33 cellular contexts compared by ENCODE assay signal in the genomic region with DNA sequence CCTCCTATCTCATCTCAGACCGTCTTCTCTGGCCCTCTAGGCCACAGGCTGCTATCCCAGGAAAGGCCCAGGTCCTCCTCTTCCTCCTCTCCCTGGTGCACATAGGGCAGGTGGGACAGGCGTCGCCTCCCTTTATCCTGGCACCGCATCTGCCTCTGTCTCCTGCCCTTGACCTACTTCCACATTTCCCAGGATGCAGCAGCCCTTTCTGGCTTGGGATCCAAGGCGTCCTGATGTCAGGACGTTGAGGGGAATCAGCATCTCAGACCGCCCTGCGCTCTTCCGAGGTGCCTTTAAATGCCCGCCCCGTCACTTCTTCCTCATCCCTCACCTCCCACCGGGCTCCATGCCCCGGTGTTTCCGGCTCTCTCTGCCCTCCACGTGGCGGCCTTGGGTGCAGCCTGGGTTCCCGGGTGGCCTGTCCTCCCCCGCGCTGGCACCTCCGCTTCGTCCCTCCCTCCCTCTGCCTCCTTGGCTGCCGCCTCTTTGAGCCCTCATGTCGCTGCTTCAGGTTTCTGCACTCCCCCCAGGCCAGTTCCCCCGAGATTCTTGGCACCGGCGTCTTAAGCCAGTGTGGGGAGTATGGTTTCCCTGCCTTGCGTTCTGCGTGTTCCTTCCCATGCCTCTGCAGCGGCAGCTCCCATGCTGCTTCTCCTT.
A peak's percentile ranks its signal among the peaks of the same experiment; 100 is the strongest.
DNase-seq lines count a peak whose midpoint lies in the region; ATAC-seq, FAIRE-seq and TF ChIP-seq lines count a peak whose summit lies in the region.
"Had no signal": no experiment of that assay in that cellular context is flagged by ENCODE, and none has a peak within 500 bp of the region (broad histone marks: within the 10 kb centered on the region; RNA-seq: fewer than 3 reads in every experiment).

No MANE protein-coding gene starts in this region.

- H3K27ac Mint-ChIP-seq in T-helper 17 cell, result peak overlapping the region; percentile 45
- no peak overlapping the region for H3K27ac Mint-ChIP-seq in naive thymus-derived CD4-positive, alpha-beta T cell
- H3K27ac Mint-ChIP-seq: activated CD4-positive, alpha-beta T cell treated with anti-CD3 and anti-CD28 coated beads, Interleukin-2, amount 10 ng/mL, durations not matched to agents 7 days and 5 days; activated CD8-positive, alpha-beta memory T cell treated with anti-CD3 and anti-CD28 coated beads, Interleukin-2, amount 10 ng/mL, durations not matched to agents 7 days and 5 days; activated naive CD4-positive, alpha-beta T cell treated with anti-CD3 and anti-CD28 coated beads, Interleukin-2, amount 10 ng/mL, durations not matched to agents 7 days and 5 days; activated T-helper 1 cell treated with anti-CD3 and anti-CD28 coated beads, Interleukin-12 subunit alpha, Interleukin-12 subunit beta, Interleukin-2, Interleukin-4 antibody, amounts not matched to agents 30 ng/mL and 10 ng/mL and 1 ng/mL, durations not matched to agents 14 hours and 24 hours and 36 hours; immature natural killer cell; naive thymus-derived CD8-positive, alpha-beta T cell; stimulated activated naive CD8-positive, alpha-beta T cell treated with anti-CD3 and anti-CD28 coated beads, Interleukin-15, Interleukin-2, amounts not matched to agents 100 ng/mL and 50 ng/mL, for 24 hours had no signal

- no peaks in the 10 kb centered on the region for H3K27me3 Mint-ChIP-seq in T-helper 17 cell
- no peaks in the 10 kb centered on the region for H3K27me3 Mint-ChIP-seq in naive thymus-derived CD4-positive, alpha-beta T cell
- H3K27me3 Mint-ChIP-seq: activated CD4-positive, alpha-beta T cell treated with anti-CD3 and anti-CD28 coated beads, Interleukin-2, amount 10 ng/mL, durations not matched to agents 7 days and 5 days; activated CD8-positive, alpha-beta memory T cell treated with anti-CD3 and anti-CD28 coated beads, Interleukin-2, amount 10 ng/mL, durations not matched to agents 7 days and 5 days; activated naive CD4-positive, alpha-beta T cell treated with anti-CD3 and anti-CD28 coated beads, Interleukin-2, amount 10 ng/mL, durations not matched to agents 7 days and 5 days; naive thymus-derived CD8-positive, alpha-beta T cell; stimulated activated naive CD8-positive, alpha-beta T cell treated with anti-CD3 and anti-CD28 coated beads, Interleukin-15, Interleukin-2, amounts not matched to agents 100 ng/mL and 50 ng/mL, for 24 hours had no signal

- no peak overlapping the region for H4K91ac ChIP-seq in H1 (replicated peaks; ENCODE audit: insufficient read length, low read length)

- peak; percentile 26 for DNase-seq in Ammon's horn (ENCODE audit: low spot score)
- no peak for DNase-seq in T-helper 17 cell
- DNase-seq in H1 (ENCODE audit: low read depth in 1 of 2, low spot score in 2 of 2), result no peak
- DNase-seq in pancreas, result peak in 2 of 6 donors; percentile 32 to 56
- DNase-seq in HT-29 (ENCODE audit: low spot score), result no peak
- DNase-seq in naive thymus-derived CD4-positive, alpha-beta T cell, result no peak
- DNase-seq: activated CD4-positive, alpha-beta T cell treated with anti-CD3 and anti-CD28 coated beads, Interleukin-2, amount 10 ng/mL, durations not matched to agents 7 days and 5 days; activated CD8-positive, alpha-beta memory T cell treated with anti-CD3 and anti-CD28 coated beads, Interleukin-2, amount 10 ng/mL, durations not matched to agents 7 days and 5 days; activated naive CD4-positive, alpha-beta T cell treated with anti-CD3 and anti-CD28 coated beads, Interleukin-2, amount 10 ng/mL, durations not matched to agents 7 days and 5 days; BE2C; COR-L47; effector memory CD4-positive, alpha-beta T cell; foreskin keratinocyte; immature natural killer cell; Karpas-422; left lung; MV-4-11; naive thymus-derived CD8-positive, alpha-beta T cell; NCI-H2227 treated with DMSO at 0.1 percent for 48 hours; NCI-H82; RPMI8226; T-helper 2 cell; transverse colon; WERI-Rb-1 had no signal

- H4K5ac ChIP-seq in H1 (ENCODE audit: insufficient read length, low read depth, low read length), result no peak overlapping the region

- peaks cover 0 to 5% of the 10 kb centered on the region in 2 experiments; a peak in 1 of 4 replicates for H3K79me2 ChIP-seq in H1 (ENCODE audit: control insufficient read depth in 1 of 2, insufficient read depth in 2 of 2, low read length in 2 of 2)

- no peak overlapping the region for H2BK15ac ChIP-seq in H1 (ENCODE audit: low read length)

- H2AK5ac ChIP-seq in H1 (ENCODE audit: low read depth, low read length), result no peak overlapping the region

- no peak for ATAC-seq in T-helper 17 cell
- ATAC-seq in pancreas, result peak; percentile 21 to 57 (median 30)
- ATAC-seq in SK-N-SH treated with all-trans-retinoic acid at 6 μM for 48 hours, result no peak
- no peak for ATAC-seq in HG02884 (IDR thresholded peaks at IDR 0.05; ENCODE audit: unreplicated experiment)
- ATAC-seq in naive thymus-derived CD4-positive, alpha-beta T cell, result no peak
- ATAC-seq: activated CD8-positive, alpha-beta memory T cell treated with anti-CD3 and anti-CD28 coated beads, Interleukin-2, amount 10 ng/mL, durations not matched to agents 7 days and 5 days; esophagus mucosa; foreskin keratinocyte; GM12878; left lung; naive thymus-derived CD8-positive, alpha-beta T cell had no signal

- H4K8ac ChIP-seq in H1 (ENCODE audit: extremely low read depth, insufficient read depth, low read length), result no peak overlapping the region; the same call in 1 of the 2 replicates

- no peak overlapping the region for H3K14ac ChIP-seq in H1 (ENCODE audit: insufficient read length)

- POLR2A ChIA-PET in H1 (lab: Charles Lee; ENCODE audit: partially characterized antibody), result no interaction called here
- POLR2A ChIA-PET in naive thymus-derived CD4-positive, alpha-beta T cell (lab: Charles Lee), result no interaction called here

- no peak overlapping the region for H3K56ac ChIP-seq in H1 (replicated peaks; ENCODE audit: insufficient read length, low read depth, low read length)

- H3K9me3 ChIP-seq in T-helper 17 cell (ENCODE audit: control insufficient read depth, low read length, poor library complexity, severe bottlenecking) (no peaks in the 10 kb centered on the region), H1 (ENCODE audit: insufficient read depth in 2 of 2, low read depth in 1 of 2, low read length in 1 of 2) (no peaks in the 10 kb centered on the region), pancreas (no peaks in the 10 kb centered on the region)
- H3K9me3 ChIP-seq in naive thymus-derived CD4-positive, alpha-beta T cell (ENCODE audit: control insufficient read depth in 2 of 3, low read length in 3 of 3), result no peaks in the 10 kb centered on the region
- H3K9me3 ChIP-seq: BE2C, left lung, transverse colon had no signal

- H3K18ac ChIP-seq in H1 (ENCODE audit: extremely low read depth, low read length), result no peak overlapping the region

- intact Hi-C loops in pancreas (cut with DNase I), result loop anchor here in 2 of 3 donors (10.0 kb wide), 2 partner anchors 220 to 550 kb away; no protein-coding TSS in a partner anchor
- intact Hi-C loops in naive thymus-derived CD4-positive, alpha-beta T cell (cut with micrococcal nuclease), result no loop called here

- no peak overlapping the region for H2BK20ac ChIP-seq in H1 (ENCODE audit: low read length)

- peaks cover 5% of the 10 kb centered on the region for H3K36me3 Mint-ChIP-seq in T-helper 17 cell (ENCODE audit: low read depth)
- peaks cover 0 to 10% (median 4%) of the 10 kb centered on the region in 5 donors for H3K36me3 Mint-ChIP-seq in naive thymus-derived CD4-positive, alpha-beta T cell
- H3K36me3 Mint-ChIP-seq: activated CD8-positive, alpha-beta memory T cell treated with anti-CD3 and anti-CD28 coated beads, Interleukin-2, amount 10 ng/mL, durations not matched to agents 7 days and 5 days had no signal

- CTCF ChIA-PET in H1 (lab: Charles Lee; ENCODE audit: partially characterized antibody), result interaction anchor here (0.9 to 6.0 kb wide), 7 partner anchors 9 to 226 kb away, joined by 3 to 68 read pairs (median 6); no protein-coding TSS in a partner anchor
- CTCF ChIA-PET in naive thymus-derived CD4-positive, alpha-beta T cell (lab: Charles Lee), result interaction anchor here (0.9 kb wide), 1 partner anchor 11 kb away, joined by 4 read pairs; no protein-coding TSS in a partner anchor

- no peak overlapping the region for H2BK12ac ChIP-seq in H1 (ENCODE audit: low read depth, low read length)

- H3K27ac ChIP-seq in H1 (ENCODE audit: low read depth, low read length), result peak overlapping the region; percentile 22; the same call in 1 of the 2 replicates
- no peak overlapping the region for H3K27ac ChIP-seq in pancreas
- no peak overlapping the region for H3K27ac ChIP-seq in naive thymus-derived CD4-positive, alpha-beta T cell (ENCODE audit: low read depth, low read length)
- H3K27ac ChIP-seq: foreskin keratinocyte, hepatocyte, left lung, transverse colon had no signal

- H3K4me1 ChIP-seq in H1 (replicated peaks in 1 of 4; ENCODE audit: control insufficient read depth in 3 of 4, insufficient read depth in 4 of 4, low read length in 3 of 4) (peaks cover 0 to 4% (median 0%) of the 10 kb centered on the region in 4 experiments; a peak in 1 of 7 replicates), pancreas (no peaks in the 10 kb centered on the region)
- H3K4me1 ChIP-seq in naive thymus-derived CD4-positive, alpha-beta T cell (ENCODE audit: control insufficient read depth in 2 of 2, insufficient read depth in 2 of 2, low read length in 2 of 2), result no peaks in the 10 kb centered on the region

- H3K4me2 ChIP-seq in H1 (ENCODE audit: insufficient read depth in 1 of 2, low read depth in 2 of 2, low read length in 2 of 2), result no peak overlapping the region
- H3K4me2 ChIP-seq: hepatocyte had no signal

- H3K4me3 Mint-ChIP-seq in T-helper 17 cell, result no peak overlapping the region
- no peak overlapping the region for H3K4me3 Mint-ChIP-seq in naive thymus-derived CD4-positive, alpha-beta T cell
- H3K4me3 Mint-ChIP-seq: activated CD4-positive, alpha-beta T cell treated with anti-CD3 and anti-CD28 coated beads, Interleukin-2, amount 10 ng/mL, durations not matched to agents 7 days and 5 days; activated CD8-positive, alpha-beta memory T cell treated with anti-CD3 and anti-CD28 coated beads, Interleukin-2, amount 10 ng/mL, durations not matched to agents 7 days and 5 days; activated naive CD4-positive, alpha-beta T cell treated with anti-CD3 and anti-CD28 coated beads, Interleukin-2, amount 10 ng/mL, durations not matched to agents 7 days and 5 days; activated T-helper 1 cell treated with anti-CD3 and anti-CD28 coated beads, Interleukin-12 subunit alpha, Interleukin-12 subunit beta, Interleukin-2, Interleukin-4 antibody, amounts not matched to agents 30 ng/mL and 10 ng/mL and 1 ng/mL, durations not matched to agents 14 hours and 24 hours and 36 hours; immature natural killer cell; naive thymus-derived CD8-positive, alpha-beta T cell; stimulated activated naive CD8-positive, alpha-beta T cell treated with anti-CD3 and anti-CD28 coated beads, Interleukin-15, Interleukin-2, amounts not matched to agents 100 ng/mL and 50 ng/mL, for 24 hours had no signal

- no peak overlapping the region for H3K9ac ChIP-seq in H1 (replicated peaks in 1 of 4; ENCODE audit: extremely low read depth in 1 of 4, low read depth in 3 of 4, low read length in 3 of 4)

- H2BK5ac ChIP-seq in H1 (ENCODE audit: low read depth, low read length), result no peak overlapping the region

- peaks cover 2 to 16% (median 9%) of the 10 kb centered on the region in 4 experiments; a peak in 6 of 8 replicates for H3K36me3 ChIP-seq in H1 (ENCODE audit: control insufficient read depth in 2 of 4, insufficient read depth in 4 of 4, low read length in 3 of 4)
- H3K36me3 ChIP-seq in pancreas, result peaks cover 3 to 6% (median 5%) of the 10 kb centered on the region in 3 donors
- H3K36me3 ChIP-seq in naive thymus-derived CD4-positive, alpha-beta T cell (ENCODE audit: control insufficient read depth in 2 of 3, insufficient read depth in 3 of 3, low read length in 3 of 3), result peaks cover 0 to 53% (median 9%) of the 10 kb centered on the region in 3 experiments

- H2AFZ ChIP-seq in H1 (ENCODE audit: low read length), result no peak overlapping the region
- H2AFZ ChIP-seq: hepatocyte had no signal

- H3K9me3 Mint-ChIP-seq in naive thymus-derived CD4-positive, alpha-beta T cell, result no peaks in the 10 kb centered on the region
- H3K9me3 Mint-ChIP-seq: activated CD4-positive, alpha-beta T cell treated with anti-CD3 and anti-CD28 coated beads, Interleukin-2, amount 10 ng/mL, durations not matched to agents 7 days and 5 days; activated naive CD4-positive, alpha-beta T cell treated with anti-CD3 and anti-CD28 coated beads, Interleukin-2, amount 10 ng/mL, durations not matched to agents 7 days and 5 days; activated T-helper 1 cell treated with anti-CD3 and anti-CD28 coated beads, Interleukin-12 subunit alpha, Interleukin-12 subunit beta, Interleukin-2, Interleukin-4 antibody, amounts not matched to agents 30 ng/mL and 10 ng/mL and 1 ng/mL, durations not matched to agents 14 hours and 24 hours and 36 hours; immature natural killer cell; naive thymus-derived CD8-positive, alpha-beta T cell; stimulated activated naive CD8-positive, alpha-beta T cell treated with anti-CD3 and anti-CD28 coated beads, Interleukin-15, Interleukin-2, amounts not matched to agents 100 ng/mL and 50 ng/mL, for 24 hours had no signal

- no peak overlapping the region for H3K23ac ChIP-seq in H1 (ENCODE audit: insufficient read length)

- WGBS in H1 (ENCODE audit: extremely low coverage in 1 of 2, insufficient coverage in 1 of 2, insufficient read length in 1 of 2, insufficient replicate concordance in 2 of 2, low coverage in 1 of 2, low lambda C conversion rate in 2 of 2, missing lambda C conversion rate in 1 of 2), 2 experiments, result 88% methylated on average over 29 of the region's 29 CpGs; no CpG with 5 or more reads in 1 of the 2 experiments
- WGBS in pancreas, 2 donors, result 45 to 56% methylated on average over 27 to 29 of the region's 29 CpGs

- peaks cover 6% of the 10 kb centered on the region for H3K4me1 Mint-ChIP-seq in T-helper 17 cell
- H3K4me1 Mint-ChIP-seq in naive thymus-derived CD4-positive, alpha-beta T cell, result peaks cover 0 to 10% (median 3%) of the 10 kb centered on the region in 7 donors
- H3K4me1 Mint-ChIP-seq: activated CD4-positive, alpha-beta T cell treated with anti-CD3 and anti-CD28 coated beads, Interleukin-2, amount 10 ng/mL, durations not matched to agents 7 days and 5 days; activated CD8-positive, alpha-beta memory T cell treated with anti-CD3 and anti-CD28 coated beads, Interleukin-2, amount 10 ng/mL, durations not matched to agents 7 days and 5 days; activated naive CD4-positive, alpha-beta T cell treated with anti-CD3 and anti-CD28 coated beads, Interleukin-2, amount 10 ng/mL, durations not matched to agents 7 days and 5 days had no signal

- no peak overlapping the region for H2BK120ac ChIP-seq in H1 (replicated peaks; ENCODE audit: low read depth, low read length)

- H3K27me3 ChIP-seq in H1 (replicated peaks in 1 of 4; ENCODE audit: control insufficient read depth in 3 of 4, extremely low read depth in 1 of 4, insufficient read depth in 3 of 4, low read length in 3 of 4) (no peaks in the 10 kb centered on the region), pancreas (no peaks in the 10 kb centered on the region)
- no peaks in the 10 kb centered on the region for H3K27me3 ChIP-seq in naive thymus-derived CD4-positive, alpha-beta T cell (ENCODE audit: control insufficient read depth in 2 of 2, insufficient read depth in 2 of 2, low read length in 2 of 2)
- H3K27me3 ChIP-seq: BE2C, foreskin keratinocyte, hepatocyte, left lung, transverse colon had no signal

- peaks cover 3 to 23% of the 10 kb centered on the region in 2 experiments for H4K20me1 ChIP-seq in H1 (replicated peaks in 1 of 2; ENCODE audit: control insufficient read depth in 1 of 2, insufficient read depth in 2 of 2, low read length in 2 of 2)

- no peak overlapping the region for H3K4ac ChIP-seq in H1 (replicated peaks; ENCODE audit: insufficient read length, low read depth, low read length)

- no peak for FAIRE-seq in H1 (lab: Jason Lieb, UNC)
- no peak for FAIRE-seq in pancreas (lab: Jason Lieb, UNC)
- FAIRE-seq: A204.1, GM12878, H54 had no signal

- no peak for TF ChIP-seq EP300 in H1 (IDR thresholded peaks at IDR 0.05; ENCODE audit: borderline replicate concordance in 1 of 2, low read depth in 2 of 2, low read length in 2 of 2)

- TF ChIP-seq RAD21 in H1 (IDR thresholded peaks at IDR 0.05 in 1 of 2, conservative IDR thresholded peaks at IDR 0.05 in 1 of 2; ENCODE audit: low read depth in 2 of 2, low read length in 2 of 2), result no peak

- no peak overlapping the region for H3K4me3 ChIP-seq in H1 (ENCODE audit: extremely low read depth in 1 of 4, insufficient read depth in 2 of 4, low read depth in 3 of 4, low read length in 4 of 4)
- no peak overlapping the region for H3K4me3 ChIP-seq in pancreas
- H3K4me3 ChIP-seq in naive thymus-derived CD4-positive, alpha-beta T cell (ENCODE audit: low read length), result no peak overlapping the region
- H3K4me3 ChIP-seq: GM12878, hepatocyte, left lung, transverse colon had no signal

- TF ChIP-seq CTCF in H1 (IDR thresholded peaks at IDR 0.05; ENCODE audit: control extremely low read depth in 1 of 3, insufficient read depth in 1 of 3, low read depth in 1 of 3, low read length in 3 of 3) (no peak), pancreas (IDR thresholded peaks at IDR 0.05) (no peak)

- peaks cover 8% of the 10 kb centered on the region; the same call in 1 of the 2 replicates for H3K79me1 ChIP-seq in H1 (ENCODE audit: low read depth, low read length)

- no peak for TF ChIP-seq POLR2A in H1 (IDR thresholded peaks at IDR 0.05; ENCODE audit: control extremely low read depth in 1 of 2, low read depth in 2 of 2, low read length in 2 of 2)

- no peaks in the 10 kb centered on the region for H3K23me2 ChIP-seq in H1 (ENCODE audit: low read depth, low read length)

Comparison
In these comparisons a context has a peak if more than half of its experiments do, and no peak if none do; other contexts are left out.
1. ATAC-seq: peak in pancreas (4 of 4); none in T-helper 17 cell (single experiment), SK-N-SH treated with all-trans-retinoic acid at 6 μM for 48 hours (single experiment), HG02884 (single experiment) and naive thymus-derived CD4-positive, alpha-beta T cell (single experiment).
2. intact Hi-C loops: an anchor here in pancreas (10.0 kb wide); none called in naive thymus-derived CD4-positive, alpha-beta T cell.